Comparison of ENCODE assay signal across 8 cellular contexts in the genomic region with DNA sequence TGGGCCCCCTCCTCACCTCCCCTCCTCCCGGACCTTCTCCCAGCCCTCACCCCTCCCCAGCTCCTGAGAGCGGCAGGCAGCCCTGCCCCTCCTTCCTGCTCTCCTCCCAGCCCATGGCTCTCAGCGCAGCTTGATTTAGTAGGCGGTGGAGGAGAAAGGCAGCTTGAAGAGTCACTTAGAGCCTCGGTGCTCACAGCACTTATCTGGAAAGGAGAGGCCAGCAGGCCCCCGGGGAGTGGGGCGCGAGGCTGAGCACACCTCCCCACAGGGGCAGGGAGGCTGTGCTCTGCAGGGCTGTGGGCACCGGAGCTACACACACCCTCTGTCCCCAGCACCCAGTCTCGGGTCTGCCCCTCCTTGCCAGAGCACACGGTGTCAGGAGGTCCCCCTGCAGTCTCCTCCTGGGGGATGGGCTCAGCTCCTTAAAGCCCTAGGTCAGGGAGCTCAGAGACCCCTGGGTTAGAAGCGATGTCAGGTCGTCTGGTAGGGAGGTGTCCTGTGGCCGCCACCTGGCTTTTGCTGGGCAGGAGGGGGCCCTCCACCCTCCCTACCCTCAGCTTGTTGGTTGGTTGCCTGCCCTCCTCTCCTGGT.
DNase-seq lines count a peak whose midpoint lies in the region; ATAC-seq and TF ChIP-seq lines count a peak whose summit lies in the region.

No MANE protein-coding gene starts in this region.

- peak overlapping the region; percentile 86 to 98 (median 94) for H3K27ac Mint-ChIP-seq in brain

- H3K9ac ChIP-seq in DND-41 (ENCODE audit: low read depth, low read length) = peak overlapping the region; percentile 57
- no peak overlapping the region for H3K9ac ChIP-seq in muscle layer of colon (ENCODE audit: low read length)

- H3K4me3 ChIP-seq in DND-41 (ENCODE audit: low read depth in 1 of 2, low read length in 2 of 2) (peak overlapping the region; percentile 43 to 56), muscle layer of colon (ENCODE audit: low read depth in 1 of 2, low read length in 2 of 2) (peak overlapping the region; percentile 36 to 68)

- H3K4me2 ChIP-seq in DND-41 (ENCODE audit: insufficient read depth, low read length) = peak overlapping the region; percentile 67

- peaks cover 0 to 3% (median 0%) of the 10 kb centered on the region in 5 experiments for H3K9me3 Mint-ChIP-seq in brain

- H3K9me3 ChIP-seq in DND-41 (ENCODE audit: insufficient read depth, low read length, severe bottlenecking) = no peaks in the 10 kb centered on the region
- no peaks in the 10 kb centered on the region for H3K9me3 ChIP-seq in muscle layer of colon (ENCODE audit: low read length)

- DNase-seq in DND-41 = peak; percentile 75
- DNase-seq in NCI-H1694 (lab: John Stamatoyannopoulos, UW) = peak; percentile 65
- DNase-seq in RWPE1 (ENCODE audit: low spot score) = no peak

- H3K4me1 Mint-ChIP-seq in brain = peaks cover 80% of the 10 kb centered on the region

- H3K27me3 ChIP-seq in DND-41 (ENCODE audit: insufficient read depth, low read length, poor library complexity) (no peaks in the 10 kb centered on the region), muscle layer of colon (ENCODE audit: control insufficient read depth in 1 of 2, insufficient read depth in 2 of 2, low read length in 2 of 2) (no peaks in the 10 kb centered on the region)

- no peaks in the 10 kb centered on the region for H4K20me1 ChIP-seq in DND-41 (ENCODE audit: insufficient read depth, low read length)

- H3K4me3 Mint-ChIP-seq in brain = peak overlapping the region; percentile 83 to 92 (median 88)

- H3K36me3 Mint-ChIP-seq in brain = no peaks in the 10 kb centered on the region

- H3K79me2 ChIP-seq in DND-41 (ENCODE audit: insufficient read depth, low read length) = peaks cover 12% of the 10 kb centered on the region

- CTCF ChIA-PET in RWPE1 (lab: Yijun Ruan, JAX) = interaction anchor here (0.6 to 0.7 kb wide), 2 partner anchors 9 to 16 kb away, joined by 4 read pairs; no protein-coding TSS in a partner anchor

- ATAC-seq in DND-41 (ENCODE audit: insufficient read depth, low read depth) (peak; percentile 84), GM18861 (IDR thresholded peaks at IDR 0.05; ENCODE audit: unreplicated experiment) (no peak), GM18907 (IDR thresholded peaks at IDR 0.05; ENCODE audit: unreplicated experiment) (no peak), HG02588 (IDR thresholded peaks at IDR 0.05; ENCODE audit: unreplicated experiment) (no peak)

- POLR2A ChIA-PET in RWPE1 (lab: Yijun Ruan, JAX; ENCODE audit: low non-redundant PET) = no interaction called here

- peak; percentile 10 for TF ChIP-seq CTCF in DND-41 (IDR thresholded peaks at IDR 0.05; ENCODE audit: borderline replicate concordance, extremely low read depth, low read length, poor library complexity, severe bottlenecking)
- no peak for TF ChIP-seq CTCF in brain (conservative IDR thresholded peaks at IDR 0.05)
- no peak for TF ChIP-seq CTCF in RWPE1 (conservative IDR thresholded peaks at IDR 0.05; ENCODE audit: low read depth)

- H3K27ac ChIP-seq in DND-41 (ENCODE audit: low read length) (peak overlapping the region; percentile 77), muscle layer of colon (ENCODE audit: low read depth, low read length) (peak overlapping the region; percentile 70), RWPE1 (no peak overlapping the region)

- peaks cover 3% of the 10 kb centered on the region; the same call in 1 of the 2 replicates for H3K36me3 ChIP-seq in DND-41 (ENCODE audit: insufficient read depth, low read length)
- H3K36me3 ChIP-seq in muscle layer of colon (ENCODE audit: insufficient read depth, low read length) = no peaks in the 10 kb centered on the region

- H3K4me1 ChIP-seq in DND-41 (ENCODE audit: insufficient read depth, low read length) (peaks cover 61% of the 10 kb centered on the region), muscle layer of colon (ENCODE audit: insufficient read depth, low read length) (peaks cover 48% of the 10 kb centered on the region)

- H2AFZ ChIP-seq in DND-41 (ENCODE audit: low read depth, low read length) = peak overlapping the region; percentile 65

- H3K27me3 Mint-ChIP-seq in brain = peaks cover 3% of the 10 kb centered on the region
